In genomic region chr6:36340671-36341454, GRCh38 we compare ENCODE assay signal across 8 cellular contexts. TPM values are rescaled to one million over a fixed set of nuclear protein-coding genes. Genes with fewer than 3 reads are reported as not detected.
DNase-seq lines count a peak whose midpoint lies in the region; ATAC-seq and TF ChIP-seq lines count a peak whose summit lies in the region.

No MANE protein-coding gene starts in this region.

- H3K9ac ChIP-seq in BLaER1 treated with 17β-estradiol and CSF1 and Interleukin-3, amounts not matched to agents 10 nM and 100 nM: peak overlapping the region in 5 of 11 experiments; percentile 11 to 50 (median 31); a peak in 3 of 22 replicates
- peak overlapping the region in 1 of 2 donors; percentile 62 for H3K9ac ChIP-seq in stomach smooth muscle (ENCODE audit: low read length in 2 of 2)

- no peaks in the 10 kb centered on the region for H3K9me3 ChIP-seq in BLaER1 treated with 17β-estradiol and CSF1 and Interleukin-3, amounts not matched to agents 10 nM and 100 nM (replicated peaks in 1 of 11)
- no peaks in the 10 kb centered on the region for H3K9me3 ChIP-seq in Peyer's patch
- H3K9me3 ChIP-seq in neuron (ENCODE audit: low read length): no peaks in the 10 kb centered on the region
- no peaks in the 10 kb centered on the region for H3K9me3 ChIP-seq in stomach smooth muscle (ENCODE audit: control insufficient read depth in 2 of 2, low read length in 2 of 2)

- POLR2A ChIA-PET in HEK293T (lab: Yijun Ruan, JAX): interaction anchor here (0.9 to 1.5 kb wide), 3 partner anchors 10 to 12 kb away, joined by 3 to 5 read pairs (median 3); no protein-coding TSS in a partner anchor

- H3K36me3 ChIP-seq in BLaER1 treated with 17β-estradiol and CSF1 and Interleukin-3, amounts not matched to agents 10 nM and 100 nM: no peaks in the 10 kb centered on the region
- H3K36me3 ChIP-seq in Peyer's patch: no peaks in the 10 kb centered on the region
- H3K36me3 ChIP-seq in neuron (ENCODE audit: insufficient read depth, low read length): no peaks in the 10 kb centered on the region
- H3K36me3 ChIP-seq in stomach smooth muscle (ENCODE audit: control insufficient read depth in 2 of 2, insufficient read depth in 2 of 2, low read length in 2 of 2): no peaks in the 10 kb centered on the region

- CTCF ChIA-PET in HEK293T (lab: Yijun Ruan, JAX): interaction anchor here (0.6 to 1.8 kb wide), 15 partner anchors 10 to 162 kb away, joined by 3 to 19 read pairs (median 4); no protein-coding TSS in a partner anchor

- TF ChIP-seq CTCF in Peyer's patch (IDR thresholded peaks at IDR 0.05) (peak; percentile 81 to 96 (median 94)), foreskin keratinocyte (conservative IDR thresholded peaks at IDR 0.05) (peak; percentile 88)

- no peaks in the 10 kb centered on the region for H4K20me1 ChIP-seq in BLaER1 treated with 17β-estradiol and CSF1 and Interleukin-3, amounts not matched to agents 10 nM and 100 nM

- TF ChIP-seq POLR2A in Peyer's patch (IDR thresholded peaks at IDR 0.05): no peak

- H3K4me1 ChIP-seq in BLaER1 treated with 17β-estradiol and CSF1 and Interleukin-3, amounts not matched to agents 10 nM and 100 nM: peaks cover 17 to 54% (median 44%) of the 10 kb centered on the region in 10 experiments
- peaks cover 0 to 16% (median 0%) of the 10 kb centered on the region in 4 donors for H3K4me1 ChIP-seq in Peyer's patch
- H3K4me1 ChIP-seq in foreskin keratinocyte: no peaks in the 10 kb centered on the region
- peaks cover 4% of the 10 kb centered on the region for H3K4me1 ChIP-seq in neuron (ENCODE audit: insufficient read depth, low read length)
- H3K4me1 ChIP-seq in stomach smooth muscle (ENCODE audit: control insufficient read depth, insufficient read depth, low read length): peaks cover 9% of the 10 kb centered on the region

- peak overlapping the region in 2 of 10 experiments; percentile 5 to 8; a peak in 1 of 20 replicates for H3K4me3 ChIP-seq in BLaER1 treated with 17β-estradiol and CSF1 and Interleukin-3, amounts not matched to agents 10 nM and 100 nM
- peak overlapping the region; percentile 9 to 40 (median 26) for H3K4me3 ChIP-seq in Peyer's patch
- H3K4me3 ChIP-seq in neuron (ENCODE audit: low read length): no peak overlapping the region
- peak overlapping the region; percentile 13 to 66 for H3K4me3 ChIP-seq in stomach smooth muscle (ENCODE audit: low read length in 2 of 2)

- peak overlapping the region in 6 of 11 experiments; percentile 2 to 52 (median 34); a peak in 8 of 22 replicates for H3K27ac ChIP-seq in BLaER1 treated with 17β-estradiol and CSF1 and Interleukin-3, amounts not matched to agents 10 nM and 100 nM
- H3K27ac ChIP-seq in Peyer's patch (peak overlapping the region in 3 of 4 donors; percentile 78 to 94 (median 89)), foreskin keratinocyte (no peak overlapping the region), stomach smooth muscle (ENCODE audit: low read length) (no peak overlapping the region)

- peak; percentile 71 for ATAC-seq in foreskin keratinocyte
- no peak for ATAC-seq in HG03039 (IDR thresholded peaks at IDR 0.05; ENCODE audit: unreplicated experiment)

- H3K4me2 ChIP-seq in BLaER1 treated with 17β-estradiol and CSF1 and Interleukin-3, amounts not matched to agents 10 nM and 100 nM: peak overlapping the region; percentile 42 to 80 (median 63)

- DNase-seq in HEK293T (ENCODE audit: extremely low spot score) (peak; percentile 86), Peyer's patch (peak; percentile 71 to 91 (median 87)), foreskin keratinocyte (peak in 1 of 2 donors; percentile 23)
- peak; percentile 47 for DNase-seq in activated effector memory CD4-positive, alpha-beta T cell treated with Interleukin-2 at 50 U/mL for 16 hours

- peak overlapping the region; percentile 51 for H2AFZ ChIP-seq in neuron (ENCODE audit: low read depth, low read length)

- no peaks in the 10 kb centered on the region for H3K27me3 ChIP-seq in BLaER1 treated with 17β-estradiol and CSF1 and Interleukin-3, amounts not matched to agents 10 nM and 100 nM
- H3K27me3 ChIP-seq in Peyer's patch: no peaks in the 10 kb centered on the region
- H3K27me3 ChIP-seq in foreskin keratinocyte: peaks cover 53% of the 10 kb centered on the region
- peaks cover 15% of the 10 kb centered on the region for H3K27me3 ChIP-seq in neuron (ENCODE audit: insufficient read depth, low read length)
- peaks cover 3 to 8% of the 10 kb centered on the region in 2 donors for H3K27me3 ChIP-seq in stomach smooth muscle (ENCODE audit: control insufficient read depth in 1 of 2, insufficient read depth in 2 of 2, low read length in 2 of 2)

TF ChIP-seq in HEK293T, 16 proteins besides CTCF, POLR2A, EP300 and RAD21:
- 0 out of 2 replicates have a peak, but pooled peaks have one; percentile 16 for TF ChIP-seq NFRKB (IDR thresholded peaks at IDR 0.05)
- TF ChIP-seq L3MBTL2 (conservative IDR thresholded peaks at IDR 0.05): peak; percentile 96
- no peak for TF ChIP-seq ELF4 (IDR thresholded peaks at IDR 0.05)

RNA-seq across cellular contexts. Expression of gene BNIP5, which starts 4.2 kb away (rescaled TPM):
- total RNA-seq in Peyer's patch (10 to 100 TPM in 3 of 4 donors, 1 to 10 TPM in 1; 9.1 to 35.4 (median 25.3) TPM), foreskin keratinocyte (not detected in 2 replicates)
- not detected in 2 replicates for polyA plus RNA-seq in foreskin keratinocyte

RNA-seq across cellular contexts. Expression of gene ETV7, which starts 46.6 kb away (rescaled TPM):
- total RNA-seq in Peyer's patch (10 to 100 TPM in 2 of 4 donors, 1 to 10 TPM in 2; 3.3 to 12.1 (median 9.9) TPM), foreskin keratinocyte (1.3 and 1.6 TPM in 2 replicates)
- polyA plus RNA-seq in foreskin keratinocyte: 1.3 and 1.5 TPM in 2 replicates

Comparison
In these comparisons a context has a peak if more than half of its experiments do, and no peak if none do; other contexts are left out.
1. H3K27ac ChIP-seq: peak in BLaER1 treated with 17β-estradiol and CSF1 and Interleukin-3, amounts not matched to agents 10 nM and 100 nM (6 of 11) and Peyer's patch (3 of 4); none in foreskin keratinocyte (single experiment) and stomach smooth muscle (single experiment).
2. RNA of gene BNIP5, which starts 4.2 kb away (total RNA-seq): 9.1 to 35.4 TPM in Peyer's patch; not detected in foreskin keratinocyte; every median in the first group is over 10 times any median in the second.